Comparison of ENCODE assay signal across 21 cellular contexts in genomic region chr9:69317081-69317480, GRCh38. TPM values are rescaled to one million over a fixed set of nuclear protein-coding genes. Genes with fewer than 3 reads are reported as not detected.
DNase-seq lines count a peak whose midpoint lies in the region; ATAC-seq and TF ChIP-seq lines count a peak whose summit lies in the region.
"Had no signal": no experiment of that assay in that cellular context is flagged by ENCODE, and none has a peak within 500 bp of the region (broad histone marks: within the 10 kb centered on the region; RNA-seq: fewer than 3 reads in every experiment).

No MANE protein-coding gene starts in this region.

- H3K36me3 ChIP-seq in brain microvascular endothelial cell (replicated peaks) (no peaks in the 10 kb centered on the region), heart right ventricle (no peaks in the 10 kb centered on the region)
- H3K36me3 ChIP-seq: BLaER1, HAP-1 had no signal

- H3K4me3 ChIP-seq in brain microvascular endothelial cell (ENCODE audit: low read depth, low read length) (no peak overlapping the region), fibroblast of pulmonary artery (replicated peaks; ENCODE audit: low read depth, low read length) (no peak overlapping the region), heart right ventricle (no peak overlapping the region)
- H3K4me3 ChIP-seq: A549, BLaER1, HAP-1 had no signal

- peaks cover 0 to 2% (median 0%) of the 10 kb centered on the region in 9 donors for H3K4me1 ChIP-seq in heart right ventricle
- H3K4me1 ChIP-seq: A549, HAP-1 had no signal

- DNase-seq in DMS53 (lab: John Stamatoyannopoulos, UW) (peak; percentile 88), HS-5 (ENCODE audit: low read depth) (peak; percentile 9), brain microvascular endothelial cell (peak; percentile 25), fibroblast of pulmonary artery (ENCODE audit: low read depth) (peak; percentile 36), heart right ventricle (no peak), COLO668 (lab: John Stamatoyannopoulos, UW; ENCODE audit: unreplicated experiment) (no peak)
- DNase-seq: CD4-positive, alpha-beta memory T cell; DMS79 treated with DMSO at 0.1 percent for 48 hours; GDM1; NCI-H1105 treated with DMSO at 0.1 percent for 48 hours; NCI-H1694; NCI-H2107; NCI-H226; NCI-H524; NCI-H82; RPMI8226 had no signal

- H3K27ac ChIP-seq in brain microvascular endothelial cell (no peak overlapping the region), heart right ventricle (no peak overlapping the region)
- H3K27ac ChIP-seq: A549, BLaER1 had no signal

- 66 to 70% methylated on average over 2 of the region's 2 CpGs for WGBS in heart right ventricle, 2 donors

- TF ChIP-seq CTCF in brain microvascular endothelial cell (IDR thresholded peaks at IDR 0.05; ENCODE audit: low read depth, low read length, missing control alignments) (no peak), fibroblast of pulmonary artery (IDR thresholded peaks at IDR 0.05; ENCODE audit: low read length, missing control alignments) (no peak), heart right ventricle (IDR thresholded peaks at IDR 0.05) (no peak)

- H3K27me3 ChIP-seq in brain microvascular endothelial cell (replicated peaks) (no peaks in the 10 kb centered on the region), heart right ventricle (no peaks in the 10 kb centered on the region)
- H3K27me3 ChIP-seq: BLaER1 had no signal

- ATAC-seq in HG02678 (IDR thresholded peaks at IDR 0.05; ENCODE audit: unreplicated experiment): no peak
- no peak for ATAC-seq in heart right ventricle
- no peak for ATAC-seq in HG03095 (IDR thresholded peaks at IDR 0.05; ENCODE audit: unreplicated experiment)
- ATAC-seq: A549 had no signal

- intact Hi-C loops in heart right ventricle (cut with DNase I): no loop called here

- in situ Hi-C loops in brain microvascular endothelial cell (cut with HindIII; ENCODE audit: low pct_ligation_motif_present, low sequenced_read_pairs): no loop called here

- peaks cover 0 to 15% (median 10%) of the 10 kb centered on the region in 11 donors for H3K9me3 ChIP-seq in heart right ventricle

RNA-seq across cellular contexts. Expression of gene ENTREP1, which starts 7.9 kb away (rescaled TPM):
- total RNA-seq in heart right ventricle: 10 to 100 TPM; 23.4 to 40.5 (median 26.6) TPM
- polyA plus RNA-seq in heart right ventricle: 10 to 100 TPM; 12.3 to 28.1 TPM

Comparison
In these comparisons a context has a peak if more than half of its experiments do, and no peak if none do; other contexts are left out.
1. DNase-seq: peak in DMS53 (single experiment), HS-5 (single experiment), brain microvascular endothelial cell (single experiment) and fibroblast of pulmonary artery (single experiment); none in heart right ventricle (0 of 2) and COLO668 (single experiment).